23 cellular contexts compared by ENCODE assay signal in the genomic region with DNA sequence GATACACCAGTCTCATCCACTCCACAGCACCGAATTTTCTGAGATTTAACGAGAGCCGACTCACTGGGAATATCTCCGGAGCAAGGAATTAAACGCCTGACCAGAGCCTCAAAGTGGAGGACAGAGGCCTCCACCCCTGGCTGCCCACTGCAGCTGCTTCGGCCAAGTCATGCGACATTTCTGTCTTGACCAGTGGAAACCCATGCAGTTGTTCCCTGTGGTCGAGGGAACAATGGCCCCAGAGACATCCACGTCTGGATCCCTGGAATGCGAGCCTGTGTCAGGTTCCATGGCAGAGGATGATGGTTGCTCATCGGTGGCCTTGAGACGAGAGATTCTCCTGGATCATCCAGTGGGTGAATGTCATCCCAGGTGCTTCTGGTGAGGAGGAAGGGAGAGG.
"Had no signal": no experiment of that assay in that cellular context is flagged by ENCODE, and none has a peak within 500 bp of the region (broad histone marks: within the 10 kb centered on the region; RNA-seq: fewer than 3 reads in every experiment).

No MANE protein-coding gene starts in this region.

- H3K4me2 ChIP-seq: neural progenitor cell had no signal

- H3K27me3 ChIP-seq: ovary, right lobe of liver, testis had no signal

- H2AFZ ChIP-seq: neural progenitor cell had no signal

- H3K27ac ChIP-seq: coronary artery, esophagus squamous epithelium, neural progenitor cell, ovary, right lobe of liver, testis, tibial artery had no signal

- ATAC-seq: left lobe of liver; natural killer cell treated with Interleukin-12 subunit alpha and Interleukin-12 subunit beta and Interleukin-15 and Interleukin-18, amount 100 ng/mL, for 72 hours; right lobe of liver; stimulated activated memory B cell treated with anti-CD40 and anti-IgM and Interleukin-4, amounts not matched to agents 10 μg/mL and 1 μg/mL and 100 μg/mL, for 72 hours; stimulated activated naive CD8-positive, alpha-beta T cell treated with anti-CD3 and anti-CD28 coated beads, Interleukin-15, Interleukin-2, amounts not matched to agents 100 U/mL and 50 U/mL, for 24 hours had no signal

- H3K36me3 Mint-ChIP-seq: immature natural killer cell; naive B cell; natural killer cell treated with Interleukin-12 subunit alpha and Interleukin-12 subunit beta and Interleukin-15 and Interleukin-18, amount 100 ng/mL, for 72 hours; stimulated activated memory B cell treated with anti-CD40 and anti-IgM and Interleukin-4, amounts not matched to agents 10 μg/mL and 1 μg/mL and 100 μg/mL, for 72 hours; type B pancreatic cell had no signal

- H3K9me3 Mint-ChIP-seq: immature natural killer cell; naive B cell; natural killer cell treated with Interleukin-12 subunit alpha and Interleukin-12 subunit beta and Interleukin-15 and Interleukin-18, amount 100 ng/mL, for 72 hours; stimulated activated memory B cell treated with anti-CD40 and anti-IgM and Interleukin-4, amounts not matched to agents 10 μg/mL and 1 μg/mL and 100 μg/mL, for 72 hours; type B pancreatic cell had no signal

- DNase-seq: dermis blood vessel endothelial cell; effector memory CD4-positive, alpha-beta T cell; esophagus squamous epithelium; hypothalamus; immature natural killer cell; islet precursor cell; mammary epithelial cell; naive B cell; nucleus accumbens; ovary; retina; stimulated activated CD4-positive, alpha-beta T cell treated with anti-CD3 and anti-CD28 coated beads, Interleukin-4, amount 100 ng/mL, for 4 hours; stimulated activated naive CD8-positive, alpha-beta T cell treated with anti-CD3 and anti-CD28 coated beads, Interleukin-15, Interleukin-2, amounts not matched to agents 100 U/mL and 50 U/mL, for 24 hours; substantia nigra; testis; tibial artery had no signal

- H3K4me3 Mint-ChIP-seq: immature natural killer cell; naive B cell; natural killer cell treated with Interleukin-12 subunit alpha and Interleukin-12 subunit beta and Interleukin-15 and Interleukin-18, amount 100 ng/mL, for 72 hours; neural progenitor cell; stimulated activated memory B cell treated with anti-CD40 and anti-IgM and Interleukin-4, amounts not matched to agents 10 μg/mL and 1 μg/mL and 100 μg/mL, for 72 hours; type B pancreatic cell had no signal

- H3K36me3 ChIP-seq: esophagus squamous epithelium, neural progenitor cell, ovary, right lobe of liver, tibial artery had no signal

- H3K9ac ChIP-seq: neural progenitor cell had no signal

- H3K4me1 Mint-ChIP-seq: immature natural killer cell; stimulated activated memory B cell treated with anti-CD40 and anti-IgM and Interleukin-4, amounts not matched to agents 10 μg/mL and 1 μg/mL and 100 μg/mL, for 72 hours had no signal

- H3K9me3 ChIP-seq: esophagus squamous epithelium, ovary, right lobe of liver, testis, tibial artery had no signal

- H3K27ac Mint-ChIP-seq: immature natural killer cell; naive B cell; natural killer cell treated with Interleukin-12 subunit alpha and Interleukin-12 subunit beta and Interleukin-15 and Interleukin-18, amount 100 ng/mL, for 72 hours; neural progenitor cell; stimulated activated memory B cell treated with anti-CD40 and anti-IgM and Interleukin-4, amounts not matched to agents 10 μg/mL and 1 μg/mL and 100 μg/mL, for 72 hours; type B pancreatic cell had no signal

- H3K4me3 ChIP-seq: coronary artery, esophagus squamous epithelium, neural progenitor cell, ovary, right lobe of liver, testis, tibial artery had no signal

- H3K4me1 ChIP-seq: testis, tibial artery had no signal
